ENCODE assay signal across 1 cellular context in genomic region chr1:27306071-27306470, GRCh38.
TF ChIP-seq lines count a peak whose summit lies in the region.

No MANE protein-coding gene starts in this region.

TF ChIP-seq in H1, 55 proteins besides CTCF, POLR2A, EP300 and RAD21:
- no peak for TF ChIP-seq CTBP2 (IDR thresholded peaks at IDR 0.05; ENCODE audit: borderline replicate concordance, insufficient read depth, insufficient read length, low read length)
- TF ChIP-seq MAFK (IDR thresholded peaks at IDR 0.05; ENCODE audit: low read depth, low read length): no peak
- TF ChIP-seq POU5F1 (IDR thresholded peaks at IDR 0.05; ENCODE audit: low read depth, low read length): no peak
- no peak for TF ChIP-seq TAF7 (optimal IDR thresholded peaks at IDR 0.05; ENCODE audit: borderline replicate concordance, low read depth, low read length)
- TF ChIP-seq SUZ12 (IDR thresholded peaks at IDR 0.05; ENCODE audit: low read length): no peak
